ENCODE assay signal across 1 cellular context in genomic region chr12:6289906-6290305, GRCh38. TPM values are rescaled to one million over a fixed set of nuclear protein-coding genes. Genes with fewer than 3 reads are reported as not detected.
"Had no signal": no experiment of that assay in that cellular context is flagged by ENCODE, and none has a peak within 500 bp of the region (broad histone marks: within the 10 kb centered on the region; RNA-seq: fewer than 3 reads in every experiment).

No MANE protein-coding gene starts in this region.

RNA-seq across cellular contexts. Expression of gene PLEKHG6, which starts 20.6 kb away (rescaled TPM):
- total RNA-seq: temporal lobe had no signal
